In the genomic region with DNA sequence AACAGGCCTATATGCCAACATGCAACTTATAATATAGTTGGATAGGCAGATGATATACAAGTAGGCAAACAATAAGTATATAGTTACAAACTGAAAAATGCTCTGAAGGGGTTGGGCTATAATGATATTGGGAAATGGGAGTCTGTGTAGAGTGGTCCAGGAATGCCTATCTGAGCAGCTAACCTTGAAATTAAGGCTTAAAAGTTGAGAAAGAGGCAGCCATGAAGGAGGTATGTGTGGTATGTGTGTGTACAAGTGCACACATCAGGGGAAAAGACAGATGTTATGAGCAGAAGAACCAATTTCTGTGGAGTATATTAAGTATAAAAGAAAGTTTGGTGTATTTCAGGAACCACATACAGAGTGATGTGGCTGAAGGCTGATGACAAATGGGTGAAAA, we compare ENCODE assay signal across 19 cellular contexts.
"Had no signal": no experiment of that assay in that cellular context is flagged by ENCODE, and none has a peak within 500 bp of the region (broad histone marks: within the 10 kb centered on the region; RNA-seq: fewer than 3 reads in every experiment).

No MANE protein-coding gene starts in this region.

- DNase-seq: activated CD4-positive, alpha-beta T cell treated with anti-CD3 and anti-CD28 coated beads, Interleukin-2, amount 10 ng/mL, durations not matched to agents 24 days and 14 days; activated CD4-positive, CD25-positive, alpha-beta regulatory T cell; activated CD8-positive, alpha-beta T cell treated with anti-CD3 and anti-CD28 coated beads for 36 hours; activated naive CD4-positive, alpha-beta T cell; activated naive CD8-positive, alpha-beta T cell treated with anti-CD3 and anti-CD28 coated beads, Interleukin-2, amount 10 ng/mL, durations not matched to agents 7 days and 5 days; activated T-cell treated with anti-CD3 and anti-CD28 coated beads, Interleukin-2, amount 50 U/mL, for 1 hour; anterior cingulate cortex; cortex of kidney; left cardiac atrium; mesendoderm; naive thymus-derived CD8-positive, alpha-beta T cell; pancreas; stimulated activated CD4-positive, alpha-beta T cell treated with anti-CD3 and anti-CD28 coated beads, Interleukin-4, amount 100 ng/mL, for 24 hours; T1000; testis had no signal

- H3K27ac Mint-ChIP-seq: activated CD4-positive, alpha-beta T cell treated with anti-CD3 and anti-CD28 coated beads, Interleukin-2, amount 10 ng/mL, durations not matched to agents 24 days and 14 days; activated CD8-positive, alpha-beta T cell treated with anti-CD3 and anti-CD28 coated beads for 36 hours; activated naive CD8-positive, alpha-beta T cell treated with anti-CD3 and anti-CD28 coated beads, Interleukin-2, amount 10 ng/mL, durations not matched to agents 7 days and 5 days; activated T-helper 17 cell treated with anti-CD3 and anti-CD28 coated beads, Interleukin-2, amount 50 U/mL, for 72 hours; naive thymus-derived CD8-positive, alpha-beta T cell; stimulated activated memory B cell treated with anti-CD40 and anti-IgM and Interleukin-4, amounts not matched to agents 10 μg/mL and 1 μg/mL and 100 μg/mL, for 72 hours; type B pancreatic cell had no signal

- ATAC-seq: activated CD8-positive, alpha-beta T cell treated with anti-CD3 and anti-CD28 coated beads for 36 hours; activated T-helper 17 cell treated with anti-CD3 and anti-CD28 coated beads, Interleukin-2, amount 50 U/mL, for 72 hours; left cardiac atrium; naive thymus-derived CD8-positive, alpha-beta T cell; pancreas; sciatic nerve; stimulated activated memory B cell treated with anti-CD40 and anti-IgM and Interleukin-4, amounts not matched to agents 10 μg/mL and 1 μg/mL and 100 μg/mL, for 72 hours had no signal

- H3K36me3 Mint-ChIP-seq: activated naive CD8-positive, alpha-beta T cell treated with anti-CD3 and anti-CD28 coated beads, Interleukin-2, amount 10 ng/mL, durations not matched to agents 7 days and 5 days; naive thymus-derived CD8-positive, alpha-beta T cell; stimulated activated memory B cell treated with anti-CD40 and anti-IgM and Interleukin-4, amounts not matched to agents 10 μg/mL and 1 μg/mL and 100 μg/mL, for 72 hours; type B pancreatic cell had no signal

- H3K4me1 ChIP-seq: testis had no signal

- H3K9me3 Mint-ChIP-seq: activated CD4-positive, alpha-beta T cell treated with anti-CD3 and anti-CD28 coated beads, Interleukin-2, amount 10 ng/mL, durations not matched to agents 24 days and 14 days; activated naive CD8-positive, alpha-beta T cell treated with anti-CD3 and anti-CD28 coated beads, Interleukin-2, amount 10 ng/mL, durations not matched to agents 7 days and 5 days had no signal

- H3K4me3 ChIP-seq: pancreas, testis had no signal

- H3K27me3 Mint-ChIP-seq: activated CD4-positive, alpha-beta T cell treated with anti-CD3 and anti-CD28 coated beads, Interleukin-2, amount 10 ng/mL, durations not matched to agents 24 days and 14 days; activated CD8-positive, alpha-beta T cell treated with anti-CD3 and anti-CD28 coated beads for 36 hours; activated naive CD8-positive, alpha-beta T cell treated with anti-CD3 and anti-CD28 coated beads, Interleukin-2, amount 10 ng/mL, durations not matched to agents 7 days and 5 days had no signal

- H3K27me3 ChIP-seq: pancreas, testis had no signal

- H3K27ac ChIP-seq: pancreas, testis had no signal

- H3K4me3 Mint-ChIP-seq: activated CD4-positive, alpha-beta T cell treated with anti-CD3 and anti-CD28 coated beads, Interleukin-2, amount 10 ng/mL, durations not matched to agents 24 days and 14 days; activated CD8-positive, alpha-beta T cell treated with anti-CD3 and anti-CD28 coated beads for 36 hours; activated naive CD8-positive, alpha-beta T cell treated with anti-CD3 and anti-CD28 coated beads, Interleukin-2, amount 10 ng/mL, durations not matched to agents 7 days and 5 days; activated T-helper 17 cell treated with anti-CD3 and anti-CD28 coated beads, Interleukin-2, amount 50 U/mL, for 72 hours; naive thymus-derived CD8-positive, alpha-beta T cell; stimulated activated memory B cell treated with anti-CD40 and anti-IgM and Interleukin-4, amounts not matched to agents 10 μg/mL and 1 μg/mL and 100 μg/mL, for 72 hours; type B pancreatic cell had no signal

- H3K9me3 ChIP-seq: pancreas, testis had no signal

- H3K4me1 Mint-ChIP-seq: activated CD4-positive, alpha-beta T cell treated with anti-CD3 and anti-CD28 coated beads, Interleukin-2, amount 10 ng/mL, durations not matched to agents 24 days and 14 days; activated naive CD8-positive, alpha-beta T cell treated with anti-CD3 and anti-CD28 coated beads, Interleukin-2, amount 10 ng/mL, durations not matched to agents 7 days and 5 days; activated T-helper 17 cell treated with anti-CD3 and anti-CD28 coated beads, Interleukin-2, amount 50 U/mL, for 72 hours; naive thymus-derived CD8-positive, alpha-beta T cell; stimulated activated memory B cell treated with anti-CD40 and anti-IgM and Interleukin-4, amounts not matched to agents 10 μg/mL and 1 μg/mL and 100 μg/mL, for 72 hours had no signal

- H3K36me3 ChIP-seq: pancreas had no signal
